In the genomic region with DNA sequence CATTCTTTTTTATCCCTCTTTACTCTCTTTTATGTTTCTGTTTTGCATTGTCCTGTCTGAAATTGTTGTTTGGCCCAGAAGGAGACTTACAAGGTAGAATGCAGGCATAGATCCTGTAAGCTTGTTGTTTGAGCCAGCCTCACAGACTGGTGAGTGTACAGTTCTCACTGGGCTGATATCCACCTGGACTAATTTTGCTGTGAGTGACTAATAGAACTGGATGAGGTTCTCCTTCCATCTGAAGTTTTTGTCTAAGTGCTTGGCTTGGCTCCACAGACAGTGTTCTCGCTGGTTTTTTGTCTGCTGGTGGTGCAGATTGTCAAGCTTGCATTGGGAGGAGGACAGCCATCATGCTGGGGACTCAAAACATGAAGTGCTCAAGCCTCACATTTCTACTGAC, we compare ENCODE assay signal across 15 cellular contexts.
"Had no signal": no experiment of that assay in that cellular context is flagged by ENCODE, and none has a peak within 500 bp of the region (broad histone marks: within the 10 kb centered on the region; RNA-seq: fewer than 3 reads in every experiment).

No MANE protein-coding gene starts in this region.

- H3K4me1 ChIP-seq: foreskin keratinocyte, right atrium auricular region, sigmoid colon had no signal

- H3K27me3 ChIP-seq: foreskin keratinocyte, hepatocyte, right atrium auricular region, sigmoid colon had no signal

- DNase-seq: effector memory CD4-positive, alpha-beta T cell; foreskin keratinocyte; head of caudate nucleus; kidney; left colon; left ventricle myocardium superior; natural killer cell; sigmoid colon; stimulated activated CD4-positive, alpha-beta T cell treated with anti-CD3 and anti-CD28 coated beads, Interleukin-12 subunit alpha, Interleukin-12 subunit beta, amount 100 ng/mL, for 4 hours; stimulated activated naive CD4-positive, alpha-beta T cell; trophoblast cell had no signal

- H3K4me3 ChIP-seq: hepatocyte, right atrium auricular region, sigmoid colon, skin epidermis had no signal

- H3K36me3 ChIP-seq: right atrium auricular region, sigmoid colon had no signal

- H3K9me3 ChIP-seq: right atrium auricular region, sigmoid colon had no signal

- H3K27ac ChIP-seq: foreskin keratinocyte, hepatocyte, right atrium auricular region, sigmoid colon, skin epidermis had no signal

- ATAC-seq: esophagus mucosa, foreskin keratinocyte, left colon, left ventricle myocardium superior, natural killer cell had no signal
